Comparison of ENCODE assay signal across 8 cellular contexts in the genomic region with DNA sequence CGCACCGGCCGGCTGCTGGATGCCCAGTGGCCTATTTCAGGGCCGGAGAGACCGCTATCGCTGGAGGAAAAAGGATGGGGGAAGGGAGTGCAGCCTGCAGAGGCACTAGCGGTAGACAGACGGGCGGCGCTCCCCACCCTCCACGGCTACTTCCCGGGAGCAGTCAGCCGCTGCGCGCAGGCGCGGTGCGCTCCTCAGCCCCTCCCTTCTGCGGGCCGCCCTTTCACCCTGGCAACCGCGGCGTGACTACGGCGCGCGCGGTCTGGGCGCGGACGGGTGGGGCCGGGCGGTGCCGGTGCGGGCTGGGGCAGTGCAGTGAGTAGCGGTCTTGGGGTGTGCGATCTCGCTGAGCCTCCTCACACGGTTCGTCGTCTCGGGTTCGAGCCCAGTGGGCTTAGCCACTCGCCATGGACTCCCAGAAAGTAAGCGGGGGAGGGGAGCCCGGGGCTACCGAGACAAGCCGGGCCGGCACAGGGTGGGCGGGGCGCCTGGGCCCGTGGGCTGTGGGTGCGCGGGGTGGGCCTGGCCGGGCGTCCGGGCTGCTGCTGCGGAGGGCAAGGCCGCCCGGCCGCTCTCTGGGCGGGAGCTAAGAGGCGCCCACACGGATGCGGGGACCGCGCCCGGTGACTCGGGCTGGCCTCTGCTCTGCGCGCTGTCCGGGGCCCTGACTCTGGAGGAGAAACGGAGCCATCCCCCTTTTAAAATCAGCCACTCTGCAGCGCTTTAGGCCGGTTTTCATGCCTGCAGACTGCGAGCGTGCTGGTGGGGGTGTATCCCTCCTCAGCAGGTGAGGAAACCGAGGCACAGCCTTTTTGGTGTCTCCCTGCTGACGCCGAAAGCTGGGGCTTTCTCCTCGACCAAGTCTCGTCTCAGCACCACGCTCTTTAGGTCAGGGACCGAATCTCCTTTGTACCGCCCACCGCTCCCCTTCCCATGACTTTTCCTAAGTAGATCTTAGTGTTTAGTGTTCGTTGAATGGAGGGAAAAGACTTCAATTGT. TPM values are rescaled to one million over a fixed set of nuclear protein-coding genes. Genes with fewer than 3 reads are reported as not detected.
A peak's percentile ranks its signal among the peaks of the same experiment; 100 is the strongest.
DNase-seq lines count a peak whose midpoint lies in the region; ATAC-seq and FAIRE-seq lines count a peak whose summit lies in the region.

A gene (plus strand): TSS at position 221 of the 999 bp plus-strand sequence. CDS start 187 bp downstream, at position 408.

- peak; percentile 97 for ATAC-seq in HG03439 (IDR thresholded peaks at IDR 0.05; ENCODE audit: unreplicated experiment)

- peak within 1 kb of the TSS; percentile 77 to 86 (median 83) for H3K9ac ChIP-seq in BLaER1 treated with 17β-estradiol and CSF1 and Interleukin-3, amounts not matched to agents 10 nM and 100 nM

- H3K36me3 ChIP-seq in BLaER1 treated with 17β-estradiol and CSF1 and Interleukin-3, amounts not matched to agents 10 nM and 100 nM: 0 out of 22 replicates have a peak, but pooled peaks cover 0 to under 1% (median 0%) of the 10 kb centered on the region in 11 experiments

- peak; percentile 83 for FAIRE-seq in GM19239 (lab: Jason Lieb, UNC)

- no peaks in the 10 kb centered on the region for H3K9me3 ChIP-seq in BLaER1 treated with 17β-estradiol and CSF1 and Interleukin-3, amounts not matched to agents 10 nM and 100 nM (replicated peaks in 1 of 11)

- peak within 1 kb of the TSS; percentile 86 to 97 (median 91) for H3K4me2 ChIP-seq in BLaER1 treated with 17β-estradiol and CSF1 and Interleukin-3, amounts not matched to agents 10 nM and 100 nM

- H3K4me3 ChIP-seq in BLaER1 treated with 17β-estradiol and CSF1 and Interleukin-3, amounts not matched to agents 10 nM and 100 nM: peak within 1 kb of the TSS; percentile 73 to 87 (median 82)

- H4K20me1 ChIP-seq in BLaER1 treated with 17β-estradiol and CSF1 and Interleukin-3, amounts not matched to agents 10 nM and 100 nM: peaks cover 0 to 37% (median 0%) of the 10 kb centered on the region in 11 experiments; a peak in 4 of 22 replicates

- H3K27me3 ChIP-seq in BLaER1 treated with 17β-estradiol and CSF1 and Interleukin-3, amounts not matched to agents 10 nM and 100 nM: no peaks in the 10 kb centered on the region

- DNase-seq in GM19239 (ENCODE audit: insufficient read length, low spot score) (peak; percentile 69), NCI-H460 (ENCODE audit: extremely low read depth, low read depth) (peak; percentile 90), left kidney (ENCODE audit: low read depth, low spot score) (peak; percentile 97)
- DNase-seq in activated CD4-positive, alpha-beta T cell treated with anti-CD3 and anti-CD28 coated beads for 4 hours: peak; percentile 68 to 77
- peak; percentile 81 to 89 for DNase-seq in stimulated activated CD4-positive, alpha-beta T cell treated with anti-CD3 and anti-CD28 coated beads, Interleukin-2, amount 100 ng/mL, for 24 hours

- peaks cover 17 to 46% (median 22%) of the 10 kb centered on the region in 10 experiments for H3K4me1 ChIP-seq in BLaER1 treated with 17β-estradiol and CSF1 and Interleukin-3, amounts not matched to agents 10 nM and 100 nM

- H3K27ac ChIP-seq in BLaER1 treated with 17β-estradiol and CSF1 and Interleukin-3, amounts not matched to agents 10 nM and 100 nM: peak within 1 kb of the TSS; percentile 55 to 84 (median 78); a peak in 21 of 22 replicates
- peak within 1 kb of the TSS; percentile 82 for H3K27ac ChIP-seq in cingulate gyrus (ENCODE audit: low read depth, low read length)

RNA-seq across cellular contexts. Expression of the gene that starts here (rescaled TPM):
- total RNA-seq in NCI-H460 (2014; rRNA removed; shearing (Covaris generic)): 4.0 and 6.2 TPM in 2 replicates
- polyA plus RNA-seq in NCI-H460 (2014; cell fraction: nucleus; rRNA removed): 6.6 and 17.2 TPM in 2 replicates

Comparison
In these comparisons a context has a peak if more than half of its experiments do, and no peak if none do; other contexts are left out.
1. Peak in every context shown above with its lines: DNase-seq, ATAC-seq, H3K4me3 ChIP-seq and H3K27ac ChIP-seq.